Comparison of ENCODE assay signal across 1 cellular context in the genomic region with DNA sequence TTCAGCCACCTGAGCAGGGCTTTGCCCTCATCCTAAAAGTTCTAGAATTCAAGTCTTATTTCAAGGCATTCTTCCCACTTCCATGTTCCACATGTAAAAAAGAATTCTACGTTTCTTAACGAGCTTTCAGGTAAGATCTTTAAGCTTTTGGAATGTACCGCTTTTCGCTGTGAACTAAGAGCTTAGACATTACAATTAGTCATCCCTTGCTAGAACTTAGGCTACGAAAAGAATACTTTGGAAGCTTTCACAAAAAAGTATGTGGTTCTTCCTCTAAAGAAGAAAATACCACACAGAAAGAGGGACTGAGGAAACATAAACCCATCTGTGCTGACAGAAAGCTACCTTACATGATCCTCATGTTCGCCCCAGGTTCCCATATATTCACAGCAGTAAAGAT.
TF ChIP-seq lines count a peak whose summit lies in the region.

No MANE protein-coding gene starts in this region.

TF ChIP-seq in HCT116, 20 proteins besides CTCF, POLR2A, EP300 and RAD21:
- TF ChIP-seq, protein P1, sequence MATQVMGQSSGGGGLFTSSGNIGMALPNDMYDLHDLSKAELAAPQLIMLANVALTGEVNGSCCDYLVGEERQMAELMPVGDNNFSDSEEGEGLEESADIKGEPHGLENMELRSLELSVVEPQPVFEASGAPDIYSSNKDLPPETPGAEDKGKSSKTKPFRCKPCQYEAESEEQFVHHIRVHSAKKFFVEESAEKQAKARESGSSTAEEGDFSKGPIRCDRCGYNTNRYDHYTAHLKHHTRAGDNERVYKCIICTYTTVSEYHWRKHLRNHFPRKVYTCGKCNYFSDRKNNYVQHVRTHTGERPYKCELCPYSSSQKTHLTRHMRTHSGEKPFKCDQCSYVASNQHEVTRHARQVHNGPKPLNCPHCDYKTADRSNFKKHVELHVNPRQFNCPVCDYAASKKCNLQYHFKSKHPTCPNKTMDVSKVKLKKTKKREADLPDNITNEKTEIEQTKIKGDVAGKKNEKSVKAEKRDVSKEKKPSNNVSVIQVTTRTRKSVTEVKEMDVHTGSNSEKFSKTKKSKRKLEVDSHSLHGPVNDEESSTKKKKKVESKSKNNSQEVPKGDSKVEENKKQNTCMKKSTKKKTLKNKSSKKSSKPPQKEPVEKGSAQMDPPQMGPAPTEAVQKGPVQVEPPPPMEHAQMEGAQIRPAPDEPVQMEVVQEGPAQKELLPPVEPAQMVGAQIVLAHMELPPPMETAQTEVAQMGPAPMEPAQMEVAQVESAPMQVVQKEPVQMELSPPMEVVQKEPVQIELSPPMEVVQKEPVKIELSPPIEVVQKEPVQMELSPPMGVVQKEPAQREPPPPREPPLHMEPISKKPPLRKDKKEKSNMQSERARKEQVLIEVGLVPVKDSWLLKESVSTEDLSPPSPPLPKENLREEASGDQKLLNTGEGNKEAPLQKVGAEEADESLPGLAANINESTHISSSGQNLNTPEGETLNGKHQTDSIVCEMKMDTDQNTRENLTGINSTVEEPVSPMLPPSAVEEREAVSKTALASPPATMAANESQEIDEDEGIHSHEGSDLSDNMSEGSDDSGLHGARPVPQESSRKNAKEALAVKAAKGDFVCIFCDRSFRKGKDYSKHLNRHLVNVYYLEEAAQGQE (IDR thresholded peaks at IDR 0.05; ENCODE audit: low read depth) = no peak
- TF ChIP-seq EZH2 (IDR thresholded peaks at IDR 0.05) (no peak), ELF1 (IDR thresholded peaks at IDR 0.05; ENCODE audit: borderline replicate concordance, low read depth) (no peak), SP1 (IDR thresholded peaks at IDR 0.05; ENCODE audit: low read depth) (no peak), CBX3 (IDR thresholded peaks at IDR 0.05; ENCODE audit: low read depth) (no peak), ZNF274 (IDR thresholded peaks at IDR 0.05; ENCODE audit: low read depth, low read length) (no peak), SIN3A (IDR thresholded peaks at IDR 0.05; ENCODE audit: low read depth) (no peak), TCF7L2 (IDR thresholded peaks at IDR 0.05; ENCODE audit: borderline replicate concordance, extremely low read depth, insufficient read depth, insufficient read length) (no peak), CEBPB (IDR thresholded peaks at IDR 0.05; ENCODE audit: low read depth) (no peak), FOSL1 (IDR thresholded peaks at IDR 0.05; ENCODE audit: low read depth) (no peak), POLR2AphosphoS5 (IDR thresholded peaks at IDR 0.05; ENCODE audit: low read depth, low read length) (no peak), ZFX (IDR thresholded peaks at IDR 0.05) (no peak)
- TF ChIP-seq, protein P2, sequence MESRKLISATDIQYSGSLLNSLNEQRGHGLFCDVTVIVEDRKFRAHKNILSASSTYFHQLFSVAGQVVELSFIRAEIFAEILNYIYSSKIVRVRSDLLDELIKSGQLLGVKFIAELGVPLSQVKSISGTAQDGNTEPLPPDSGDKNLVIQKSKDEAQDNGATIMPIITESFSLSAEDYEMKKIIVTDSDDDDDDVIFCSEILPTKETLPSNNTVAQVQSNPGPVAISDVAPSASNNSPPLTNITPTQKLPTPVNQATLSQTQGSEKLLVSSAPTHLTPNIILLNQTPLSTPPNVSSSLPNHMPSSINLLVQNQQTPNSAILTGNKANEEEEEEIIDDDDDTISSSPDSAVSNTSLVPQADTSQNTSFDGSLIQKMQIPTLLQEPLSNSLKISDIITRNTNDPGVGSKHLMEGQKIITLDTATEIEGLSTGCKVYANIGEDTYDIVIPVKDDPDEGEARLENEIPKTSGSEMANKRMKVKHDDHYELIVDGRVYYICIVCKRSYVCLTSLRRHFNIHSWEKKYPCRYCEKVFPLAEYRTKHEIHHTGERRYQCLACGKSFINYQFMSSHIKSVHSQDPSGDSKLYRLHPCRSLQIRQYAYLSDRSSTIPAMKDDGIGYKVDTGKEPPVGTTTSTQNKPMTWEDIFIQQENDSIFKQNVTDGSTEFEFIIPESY (IDR thresholded peaks at IDR 0.05; ENCODE audit: extremely low read depth, insufficient replicate concordance, low read length) = no peak
